ENCODE assay signal across 11 cellular contexts in genomic region chr12:19847294-19848059, GRCh38.
DNase-seq lines count a peak whose midpoint lies in the region; ATAC-seq, FAIRE-seq and TF ChIP-seq lines count a peak whose summit lies in the region.
"Had no signal": no experiment of that assay in that cellular context is flagged by ENCODE, and none has a peak within 500 bp of the region (broad histone marks: within the 10 kb centered on the region; RNA-seq: fewer than 3 reads in every experiment).

No MANE protein-coding gene starts in this region.

- no peak for ATAC-seq in A549
- ATAC-seq in GM21723 (IDR thresholded peaks at IDR 0.05; ENCODE audit: unreplicated experiment): no peak
- no peak for ATAC-seq in GM19328 (IDR thresholded peaks at IDR 0.05; ENCODE audit: unreplicated experiment)
- no peak for ATAC-seq in HG02571 (IDR thresholded peaks at IDR 0.05; ENCODE audit: unreplicated experiment)
- ATAC-seq: activated CD4-positive, CD25-positive, alpha-beta regulatory T cell treated with anti-CD3 and anti-CD28 coated beads, Interleukin-2, amount 50 U/mL, for 24 hours had no signal

- no peak overlapping the region for H3K4me3 ChIP-seq in A549
- H3K4me3 ChIP-seq in choroid plexus epithelial cell (ENCODE audit: low read depth, low read length): no peak overlapping the region
- H3K4me3 ChIP-seq in muscle layer of duodenum (ENCODE audit: low read depth in 1 of 2, low read length in 2 of 2): peak overlapping the region in 1 of 2 donors; percentile 12

- no peak for TF ChIP-seq POLR2A in A549 (IDR thresholded peaks at IDR 0.05; ENCODE audit: low read length)

- TF ChIP-seq CTCF in A549 (IDR thresholded peaks at IDR 0.05) (no peak), choroid plexus epithelial cell (conservative IDR thresholded peaks at IDR 0.05; ENCODE audit: low read depth, low read length) (no peak)

- DNase-seq in A549 (ENCODE audit: low read depth in 1 of 2, low spot score in 1 of 2) (no peak), Kasumi-1 (lab: John Stamatoyannopoulos, UW) (peak; percentile 20 to 24), choroid plexus epithelial cell (ENCODE audit: low read depth) (peak; percentile 89), GM19240 (ENCODE audit: insufficient read length, low spot score) (no peak)
- DNase-seq: NCI-H524 treated with DMSO at 0.1 percent for 48 hours had no signal

- TF ChIP-seq EP300 in A549 (IDR thresholded peaks at IDR 0.05): no peak

- H3K27ac ChIP-seq in A549 (peak overlapping the region in 1 of 2 experiments; percentile 43; a peak in 2 of 6 replicates), muscle layer of duodenum (ENCODE audit: low read length) (peak overlapping the region; percentile 70)
- H3K27ac ChIP-seq: HL-60 had no signal

- CTCF ChIA-PET in A549 (lab: Yijun Ruan, JAX): no interaction called here

- 84% methylated on average over 11 of the region's 11 CpGs for WGBS in A549 (ENCODE audit: missing lambda C conversion rate)

- H3K4me1 ChIP-seq in A549: peaks cover 12% of the 10 kb centered on the region
- no peaks in the 10 kb centered on the region for H3K4me1 ChIP-seq in muscle layer of duodenum (ENCODE audit: control insufficient read depth in 1 of 2, insufficient read depth in 2 of 2, low read length in 2 of 2)

- no peak for FAIRE-seq in A549 (lab: Jason Lieb, UNC)

- no peaks in the 10 kb centered on the region for H3K36me3 ChIP-seq in muscle layer of duodenum (ENCODE audit: control insufficient read depth in 1 of 2, insufficient read depth in 2 of 2, low read length in 2 of 2)

- H3K4me2 ChIP-seq in A549: 0 out of 3 replicates have a peak overlapping the region, but pooled peaks have one; percentile 26

- no peaks in the 10 kb centered on the region for H3K27me3 ChIP-seq in muscle layer of duodenum (ENCODE audit: low read depth, low read length)

- no peak for TF ChIP-seq RAD21 in A549 (conservative IDR thresholded peaks at IDR 0.05 in 1 of 2, IDR thresholded peaks at IDR 0.05 in 1 of 2)

- POLR2A ChIA-PET in A549 (lab: Yijun Ruan, JAX): no interaction called here

- H3K9me3 ChIP-seq in A549 (0 out of 3 replicates have a peak, but pooled peaks cover 3% of the 10 kb centered on the region), muscle layer of duodenum (ENCODE audit: control insufficient read depth in 1 of 2, low read length in 2 of 2) (peaks cover 0 to 9% of the 10 kb centered on the region in 2 donors)

TF ChIP-seq in A549, 52 proteins besides CTCF, POLR2A, EP300 and RAD21:
- no peak for TF ChIP-seq HOXB5 (CRISPR knock-in tag; IDR thresholded peaks at IDR 0.05)
- no peak for TF ChIP-seq EHMT2 (IDR thresholded peaks at IDR 0.05; ENCODE audit: low read depth)
- TF ChIP-seq HES2 (IDR thresholded peaks at IDR 0.05): no peak
- no peak for TF ChIP-seq HEYL (CRISPR knock-in tag; IDR thresholded peaks at IDR 0.05)
- no peak for TF ChIP-seq CEBPB (IDR thresholded peaks at IDR 0.05)
- no peak for TF ChIP-seq EHF (CRISPR knock-in tag; IDR thresholded peaks at IDR 0.05)
- no peak for TF ChIP-seq FOSL2 (IDR thresholded peaks at IDR 0.05)
- no peak for TF ChIP-seq FOSL2 (CRISPR knock-in tag; IDR thresholded peaks at IDR 0.05)
- TF ChIP-seq FOXS1 (CRISPR knock-in tag; IDR thresholded peaks at IDR 0.05): no peak
- TF ChIP-seq RFX5 (IDR thresholded peaks at IDR 0.05): no peak
- no peak for TF ChIP-seq MAFK (IDR thresholded peaks at IDR 0.05; ENCODE audit: partially characterized antibody)

Comparison
In these comparisons a context has a peak if more than half of its experiments do, and no peak if none do; other contexts are left out.
1. DNase-seq: peak in Kasumi-1 (2 of 2) and choroid plexus epithelial cell (single experiment); none in A549 (0 of 2) and GM19240 (single experiment).